20 cellular contexts compared by ENCODE assay signal in genomic region chr7:71829499-71829898, GRCh38.
"Had no signal": no experiment of that assay in that cellular context is flagged by ENCODE, and none has a peak within 500 bp of the region (broad histone marks: within the 10 kb centered on the region; RNA-seq: fewer than 3 reads in every experiment).

No MANE protein-coding gene starts in this region.

- H3K9me3 ChIP-seq: gastroesophageal sphincter, left ventricle myocardium inferior, tibial nerve, upper lobe of right lung, vagina had no signal

- DNase-seq: effector memory CD8-positive, alpha-beta T cell; esophagus squamous epithelium; foreskin fibroblast; glutamatergic neuron; kidney; left cardiac atrium; left ventricle myocardium inferior; mesenchymal stem cell; midbrain; spleen; stimulated activated CD4-positive, alpha-beta T cell treated with anti-CD3 and anti-CD28 coated beads, Interleukin-15, amount 100 ng/mL, for 24 hours; stimulated activated CD4-positive, alpha-beta T cell treated with anti-CD3 and anti-CD28 coated beads, Interleukin-1b, Interleukin-23, amount 100 ng/mL, for 48 hours; stimulated activated CD4-positive, alpha-beta T cell treated with anti-CD3 and anti-CD28 coated beads, Interleukin-4, amount 100 ng/mL, for 24 hours; upper lobe of right lung had no signal

- H3K27me3 ChIP-seq: esophagus squamous epithelium, gastroesophageal sphincter, spleen, tibial nerve, upper lobe of right lung, vagina had no signal

- H3K4me1 ChIP-seq: esophagus squamous epithelium, gastroesophageal sphincter, left ventricle myocardium inferior, parathyroid adenoma, spleen, tibial nerve, upper lobe of right lung, vagina had no signal

- H3K36me3 ChIP-seq: esophagus squamous epithelium, gastroesophageal sphincter, left ventricle myocardium inferior, spleen, tibial nerve, upper lobe of right lung, vagina had no signal

- H3K4me3 ChIP-seq: esophagus squamous epithelium, gastroesophageal sphincter, left ventricle myocardium inferior, lung, spleen, tibial nerve, upper lobe of right lung, vagina had no signal

- H3K27ac ChIP-seq: epithelial cell of prostate, esophagus squamous epithelium, gastroesophageal sphincter, left ventricle myocardium inferior, parathyroid adenoma, spleen, tibial nerve, upper lobe of right lung, vagina had no signal
